In the genomic region with DNA sequence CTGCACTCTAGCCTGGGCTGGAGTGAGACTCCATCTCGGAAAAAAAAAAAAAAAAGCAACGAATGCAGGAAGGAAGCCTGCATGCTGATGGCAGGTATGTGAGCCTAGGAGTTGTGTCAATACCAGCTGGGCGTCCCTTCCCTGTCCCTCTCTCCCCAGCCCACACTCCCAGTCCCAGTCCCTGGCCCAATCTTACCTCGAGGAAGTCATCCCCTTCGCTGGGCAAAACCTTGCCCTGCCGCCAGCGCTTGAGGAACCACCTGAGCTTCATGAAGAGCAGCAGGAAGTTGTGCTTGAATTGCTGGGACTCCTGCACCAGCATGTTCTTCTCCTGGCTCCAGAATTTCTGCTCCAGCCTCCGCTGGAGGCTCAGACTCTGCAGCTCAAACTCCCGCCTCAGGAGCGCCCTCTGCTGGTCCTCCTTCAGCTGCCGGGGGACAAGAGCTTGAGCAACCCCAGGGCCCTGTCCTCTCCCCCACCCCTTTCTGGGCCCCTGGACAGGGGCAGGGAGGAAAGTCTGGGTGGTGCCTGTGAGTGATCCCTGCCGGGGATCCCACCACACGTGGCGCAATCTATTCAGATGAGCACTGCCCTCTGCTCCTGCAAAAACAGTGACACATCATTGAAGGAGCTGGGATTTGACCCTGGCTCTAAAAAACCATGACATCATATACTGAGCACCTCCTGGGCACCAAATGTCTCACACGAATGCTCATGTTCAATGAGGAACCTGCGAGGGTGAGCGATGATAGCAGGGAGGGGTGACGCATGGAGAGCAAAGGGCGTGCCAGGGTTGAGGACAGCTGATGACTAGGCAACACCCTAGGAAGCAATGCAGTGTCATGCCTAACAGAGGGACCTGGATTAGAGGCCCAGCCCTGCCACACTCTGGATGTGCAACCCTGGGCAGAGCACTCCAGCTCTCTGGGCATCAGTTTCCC, we compare ENCODE assay signal across 8 cellular contexts. TPM values are rescaled to one million over a fixed set of nuclear protein-coding genes. Genes with fewer than 3 reads are reported as not detected.
DNase-seq lines count a peak whose midpoint lies in the region; ATAC-seq and TF ChIP-seq lines count a peak whose summit lies in the region.

No MANE protein-coding gene starts in this region.

- no peaks in the 10 kb centered on the region for H3K9me3 ChIP-seq in A673 (ENCODE audit: low read depth, low read length, poor library complexity, severe bottlenecking)

- DNase-seq in A673 (ENCODE audit: low spot score) (peak; percentile 64), GM20000 (ENCODE audit: low spot score) (peak; percentile 82), SK-N-DZ (ENCODE audit: low spot score) (peak; percentile 65), Right ventricle myocardium inferior (ENCODE audit: missing footprints) (peak; percentile 86), skeletal muscle cell (ENCODE audit: low read depth) (peak; percentile 90), globus pallidus (ENCODE audit: low spot score) (no peak)
- peak; percentile 23 to 63 (median 57) for DNase-seq in activated naive CD4-positive, alpha-beta T cell (lab: John Stamatoyannopoulos, UW)

- H3K36me3 ChIP-seq in A673 (ENCODE audit: insufficient read depth, low read length, poor library complexity, severe bottlenecking), result peaks cover 80% of the 10 kb centered on the region

- intact Hi-C loops in A673 (cut with micrococcal nuclease; ENCODE audit: unreplicated experiment) (no loop called here), Right ventricle myocardium inferior (cut with DNase I) (no loop called here)

- CTCF ChIA-PET in A673 (lab: Charles Lee), result interaction anchor here (0.5 to 1.2 kb wide), 9 partner anchors 16 to 683 kb away, joined by 3 to 8 read pairs (median 5); a partner anchor contains a TSS

- ATAC-seq in Right ventricle myocardium inferior, result no peak
- no peak for ATAC-seq in HG02610 (IDR thresholded peaks at IDR 0.05; ENCODE audit: unreplicated experiment)

- BruUV-seq in A673 (replicated peaks; lab: Mats Ljungman, UMichigan), result no TSS peak

- TF ChIP-seq CTCF in A673 (conservative IDR thresholded peaks at IDR 0.05; ENCODE audit: low read depth, low read length), result peak; percentile 93
- peak; percentile 53 for TF ChIP-seq CTCF in GM20000 (IDR thresholded peaks at IDR 0.05; ENCODE audit: extremely low read depth, missing control alignments)

- H3K4me1 ChIP-seq in A673 (ENCODE audit: insufficient read depth, low read length, poor library complexity, severe bottlenecking), result no peaks in the 10 kb centered on the region

- H3K27me3 ChIP-seq in A673 (replicated peaks; ENCODE audit: insufficient read depth, low read depth, low read length, poor library complexity), result no peaks in the 10 kb centered on the region

- no peak overlapping the region for H3K4me3 ChIP-seq in A673 (ENCODE audit: low read depth, low read length, poor library complexity, severe bottlenecking)
- H3K4me3 ChIP-seq in skeletal muscle cell (ENCODE audit: low read depth, low read length), result no peak overlapping the region

- H3K27ac ChIP-seq in A673 (ENCODE audit: low read depth, low read length, poor library complexity, severe bottlenecking), result no peak overlapping the region

- POLR2A ChIA-PET in A673 (lab: Charles Lee; ENCODE audit: low non-redundant PET), result no interaction called here

RNA-seq across cellular contexts. Expression of a gene that starts 35.0 kb away (rescaled TPM):
- total RNA-seq in A673 (2021), result 40.8 and 42.4 TPM in 2 replicates
- 108 and 121 TPM in 2 replicates for polyA plus RNA-seq in SK-N-DZ (2014; cell fraction: cytosol; rRNA removed)
- 53.8 and 73.5 TPM in 2 replicates for polyA plus RNA-seq in SK-N-DZ (2014; cell fraction: nucleus; rRNA removed)
- total RNA-seq in Right ventricle myocardium inferior, result 4.4 TPM
